ENCODE assay signal across 13 cellular contexts in genomic region chrY:12559007-12559406, GRCh38.
"Had no signal": no experiment of that assay in that cellular context is flagged by ENCODE, and none has a peak within 500 bp of the region (broad histone marks: within the 10 kb centered on the region; RNA-seq: fewer than 3 reads in every experiment).

No MANE protein-coding gene starts in this region.

- FAIRE-seq: endometrium, islet of Langerhans, pancreas had no signal

- H3K27ac ChIP-seq: body of pancreas, colonic mucosa, gastroesophageal sphincter, pancreas, thyroid gland had no signal

- H3K4me1 ChIP-seq: body of pancreas, colonic mucosa, gastroesophageal sphincter, pancreas, thyroid gland had no signal

- DNase-seq: activated B cell treated with CpG ODN at 0.5 μM for 24 hours; activated CD4-positive, alpha-beta memory T cell treated with anti-CD3 and anti-CD28 coated beads, Interleukin-2, amount 10 ng/mL, durations not matched to agents 7 days and 5 days; activated CD8-positive, alpha-beta memory T cell treated with anti-CD3 and anti-CD28 coated beads, Interleukin-2, amount 50 U/mL, for 48 hours; activated effector memory CD4-positive, alpha-beta T cell treated with Interleukin-2 at 50 U/mL for 16 hours; body of pancreas; caudate nucleus; colonic mucosa; pancreas; thyroid gland had no signal

- H3K36me3 ChIP-seq: colonic mucosa, gastroesophageal sphincter, pancreas, thyroid gland had no signal

- H3K4me3 Mint-ChIP-seq: activated B cell treated with CpG ODN at 0.5 μM for 24 hours; activated CD4-positive, alpha-beta memory T cell treated with anti-CD3 and anti-CD28 coated beads, Interleukin-2, amount 10 ng/mL, durations not matched to agents 7 days and 5 days had no signal

- H3K27me3 Mint-ChIP-seq: activated B cell treated with CpG ODN at 0.5 μM for 24 hours; activated CD4-positive, alpha-beta memory T cell treated with anti-CD3 and anti-CD28 coated beads, Interleukin-2, amount 10 ng/mL, durations not matched to agents 7 days and 5 days had no signal

- H3K4me1 Mint-ChIP-seq: activated B cell treated with CpG ODN at 0.5 μM for 24 hours had no signal

- H3K27ac Mint-ChIP-seq: activated B cell treated with CpG ODN at 0.5 μM for 24 hours; activated CD4-positive, alpha-beta memory T cell treated with anti-CD3 and anti-CD28 coated beads, Interleukin-2, amount 10 ng/mL, durations not matched to agents 7 days and 5 days had no signal

- H3K27me3 ChIP-seq: body of pancreas, colonic mucosa, gastroesophageal sphincter, pancreas, thyroid gland had no signal

- H3K4me3 ChIP-seq: body of pancreas, colonic mucosa, gastroesophageal sphincter, pancreas, thyroid gland had no signal

- ATAC-seq: body of pancreas, gastroesophageal sphincter, pancreas, sciatic nerve had no signal

- H3K9me3 ChIP-seq: body of pancreas, colonic mucosa, pancreas, thyroid gland had no signal
